8 cellular contexts compared by ENCODE assay signal in genomic region chr4:38190717-38191178, GRCh38.
DNase-seq lines count a peak whose midpoint lies in the region; TF ChIP-seq lines count a peak whose summit lies in the region.

No MANE protein-coding gene starts in this region.

- no peaks in the 10 kb centered on the region for H3K27me3 ChIP-seq in right atrium auricular region
- no peaks in the 10 kb centered on the region for H3K27me3 ChIP-seq in stomach smooth muscle (ENCODE audit: control insufficient read depth in 1 of 2, insufficient read depth in 2 of 2, low read length in 2 of 2)

- H3K27ac ChIP-seq in right atrium auricular region (peak overlapping the region; percentile 71 to 88), stomach smooth muscle (ENCODE audit: low read length) (peak overlapping the region; percentile 50)

- peak overlapping the region in 1 of 2 donors; percentile 25 for H3K9ac ChIP-seq in stomach smooth muscle (ENCODE audit: low read length in 2 of 2)

- no peaks in the 10 kb centered on the region for H3K9me3 ChIP-seq in right atrium auricular region
- peaks cover 0 to 6% of the 10 kb centered on the region in 2 donors for H3K9me3 ChIP-seq in stomach smooth muscle (ENCODE audit: control insufficient read depth in 2 of 2, low read length in 2 of 2)

- H3K36me3 ChIP-seq in right atrium auricular region = no peaks in the 10 kb centered on the region
- no peaks in the 10 kb centered on the region for H3K36me3 ChIP-seq in stomach smooth muscle (ENCODE audit: control insufficient read depth in 2 of 2, insufficient read depth in 2 of 2, low read length in 2 of 2)

- H3K4me1 ChIP-seq in right atrium auricular region (peaks cover 0 to 17% of the 10 kb centered on the region in 2 donors), stomach smooth muscle (ENCODE audit: control insufficient read depth, insufficient read depth, low read length) (peaks cover 25% of the 10 kb centered on the region)

- TF ChIP-seq CTCF in HFF-Myc (IDR thresholded peaks at IDR 0.05; ENCODE audit: low read depth, low read length, missing control alignments) = no peak
- no peak for TF ChIP-seq CTCF in right atrium auricular region (IDR thresholded peaks at IDR 0.05)

- DNase-seq in HFF-Myc (ENCODE audit: extremely low read depth, low read depth) (peak; percentile 36), brain pericyte (ENCODE audit: low read depth, low spot score) (peak; percentile 58), right atrium auricular region (ENCODE audit: low spot score) (no peak), cerebellar cortex (ENCODE audit: low spot score) (no peak), NCI-H82 treated with DMSO at 0.1 percent for 48 hours (lab: John Stamatoyannopoulos, UW; ENCODE audit: unreplicated experiment) (no peak)
- DNase-seq in activated CD4-positive, alpha-beta T cell treated with anti-CD3 and anti-CD28 coated beads, Interleukin-2, amount 50 U/mL, for 48 hours = no peak
- no peak for DNase-seq in NK-92 treated with Interleukin-12 subunit alpha and Interleukin-12 subunit beta, amount 100 ng/mL, for 24 hours (lab: John Stamatoyannopoulos, UW)

- H3K4me3 ChIP-seq in HFF-Myc (replicated peaks; ENCODE audit: low read depth, low read length) (no peak overlapping the region), right atrium auricular region (no peak overlapping the region), stomach smooth muscle (ENCODE audit: low read length in 2 of 2) (peak overlapping the region; percentile 29 to 35)

Comparison
In these comparisons a context has a peak if more than half of its experiments do, and no peak if none do; other contexts are left out.
1. DNase-seq: peak in HFF-Myc (single experiment) and brain pericyte (single experiment); none in right atrium auricular region (single experiment), cerebellar cortex (single experiment), NCI-H82 treated with DMSO at 0.1 percent for 48 hours (single experiment), activated CD4-positive, alpha-beta T cell treated with anti-CD3 and anti-CD28 coated beads, Interleukin-2, amount 50 U/mL, for 48 hours (0 of 2) and NK-92 treated with Interleukin-12 subunit alpha and Interleukin-12 subunit beta, amount 100 ng/mL, for 24 hours (single experiment).
2. H3K4me3 ChIP-seq: peak in stomach smooth muscle (2 of 2); none in HFF-Myc (single experiment) and right atrium auricular region (0 of 2).